ENCODE assay signal across 1 cellular context in the genomic region with DNA sequence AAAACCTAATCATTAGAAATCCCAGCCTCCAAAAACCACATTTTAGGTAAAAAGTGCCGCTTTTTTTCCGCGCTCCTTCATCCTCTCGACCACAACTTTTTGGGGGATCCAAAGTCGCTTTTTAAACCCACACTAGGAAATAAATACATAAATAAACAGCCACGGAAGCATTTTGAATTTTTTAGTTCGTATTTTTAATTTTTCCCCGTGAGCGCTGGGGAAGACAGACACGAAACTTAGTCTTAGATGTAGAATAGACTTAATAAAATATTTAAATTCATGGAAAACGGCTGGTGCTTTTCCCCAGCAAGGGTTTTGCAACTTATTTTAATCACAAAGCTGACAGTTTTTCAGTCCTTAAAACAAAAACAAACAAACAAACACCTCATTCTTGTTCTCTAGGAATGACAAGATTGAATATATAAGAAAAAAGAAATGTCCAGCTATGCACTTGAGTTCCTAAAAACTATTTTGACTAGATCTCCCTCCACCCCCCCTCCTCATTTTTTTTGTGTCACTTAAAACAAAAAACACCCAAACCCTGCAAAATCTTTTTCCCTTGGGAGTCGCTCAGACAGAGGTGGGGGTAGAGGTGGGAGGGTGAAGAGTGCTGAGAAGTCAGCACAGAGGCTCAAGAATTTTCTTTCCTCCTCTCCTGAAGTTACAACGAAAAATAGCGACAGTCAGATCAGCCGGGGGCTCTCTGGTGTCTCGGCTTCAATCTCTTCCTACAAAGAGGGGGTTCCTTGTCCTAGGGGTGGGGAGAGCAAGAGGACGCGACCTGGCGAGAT.
TF ChIP-seq lines count a peak whose summit lies in the region.

No MANE protein-coding gene starts in this region.

TF ChIP-seq in SK-N-SH, 30 proteins besides CTCF, POLR2A, EP300 and RAD21 (continued from another document):
- no peak for TF ChIP-seq USF2 (IDR thresholded peaks at IDR 0.05; ENCODE audit: borderline replicate concordance, low read depth, low read length)
- no peak for TF ChIP-seq NRF1 (IDR thresholded peaks at IDR 0.05; ENCODE audit: low read depth, low read length)
- TF ChIP-seq YY1 (IDR thresholded peaks at IDR 0.05; ENCODE audit: low read depth), result no peak
- TF ChIP-seq, protein P1, sequence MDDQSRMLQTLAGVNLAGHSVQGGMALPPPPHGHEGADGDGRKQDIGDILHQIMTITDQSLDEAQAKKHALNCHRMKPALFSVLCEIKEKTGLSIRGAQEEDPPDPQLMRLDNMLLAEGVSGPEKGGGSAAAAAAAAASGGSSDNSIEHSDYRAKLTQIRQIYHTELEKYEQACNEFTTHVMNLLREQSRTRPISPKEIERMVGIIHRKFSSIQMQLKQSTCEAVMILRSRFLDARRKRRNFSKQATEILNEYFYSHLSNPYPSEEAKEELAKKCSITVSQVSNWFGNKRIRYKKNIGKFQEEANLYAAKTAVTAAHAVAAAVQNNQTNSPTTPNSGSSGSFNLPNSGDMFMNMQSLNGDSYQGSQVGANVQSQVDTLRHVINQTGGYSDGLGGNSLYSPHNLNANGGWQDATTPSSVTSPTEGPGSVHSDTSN (IDR thresholded peaks at IDR 0.05), result no peak
- TF ChIP-seq POLR2AphosphoS5 (IDR thresholded peaks at IDR 0.05; ENCODE audit: low read depth, low read length), result no peak
- TF ChIP-seq MXI1 (IDR thresholded peaks at IDR 0.05; ENCODE audit: low read depth, low read length), result no peak
- no peak for TF ChIP-seq FOXM1 (IDR thresholded peaks at IDR 0.05; ENCODE audit: low read depth)
- TF ChIP-seq, protein P2, sequence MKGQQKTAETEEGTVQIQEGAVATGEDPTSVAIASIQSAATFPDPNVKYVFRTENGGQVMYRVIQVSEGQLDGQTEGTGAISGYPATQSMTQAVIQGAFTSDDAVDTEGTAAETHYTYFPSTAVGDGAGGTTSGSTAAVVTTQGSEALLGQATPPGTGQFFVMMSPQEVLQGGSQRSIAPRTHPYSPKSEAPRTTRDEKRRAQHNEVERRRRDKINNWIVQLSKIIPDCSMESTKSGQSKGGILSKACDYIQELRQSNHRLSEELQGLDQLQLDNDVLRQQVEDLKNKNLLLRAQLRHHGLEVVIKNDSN (IDR thresholded peaks at IDR 0.05; ENCODE audit: borderline replicate concordance, low read depth), result no peak
- TF ChIP-seq RFX5 (IDR thresholded peaks at IDR 0.05; ENCODE audit: low read length), result no peak
- no peak for TF ChIP-seq TEAD4 (IDR thresholded peaks at IDR 0.05; ENCODE audit: borderline replicate concordance, insufficient read depth)
- no peak for TF ChIP-seq GABPA (IDR thresholded peaks at IDR 0.05; ENCODE audit: low read depth)
